In genomic region chr10:613217-613616, GRCh38 we compare ENCODE assay signal across 10 cellular contexts.
DNase-seq lines count a peak whose midpoint lies in the region; ATAC-seq and TF ChIP-seq lines count a peak whose summit lies in the region.
"Had no signal": no experiment of that assay in that cellular context is flagged by ENCODE, and none has a peak within 500 bp of the region (broad histone marks: within the 10 kb centered on the region; RNA-seq: fewer than 3 reads in every experiment).

No MANE protein-coding gene starts in this region.

- H3K27me3 ChIP-seq in muscle layer of colon (ENCODE audit: control insufficient read depth in 1 of 2, insufficient read depth in 2 of 2, low read length in 2 of 2), result no peaks in the 10 kb centered on the region
- H3K27me3 ChIP-seq: upper lobe of left lung had no signal

- peaks cover 78% of the 10 kb centered on the region for H3K4me1 ChIP-seq in muscle layer of colon (ENCODE audit: insufficient read depth, low read length)

- no peak for ATAC-seq in GM21786 (IDR thresholded peaks at IDR 0.05; ENCODE audit: unreplicated experiment)

- H3K9ac ChIP-seq in muscle layer of colon (ENCODE audit: low read length), result no peak overlapping the region

- peak; percentile 73 for DNase-seq in NCI-H2029 treated with DMSO at 0.1 percent for 48 hours (lab: John Stamatoyannopoulos, UW)
- peak; percentile 68 for DNase-seq in epithelial cell of esophagus (ENCODE audit: low read depth)
- DNase-seq in stimulated activated CD4-positive, alpha-beta T cell treated with anti-CD3 and anti-CD28 coated beads, Interleukin-4, amount 100 ng/mL, for 4 hours, result no peak
- no peak for DNase-seq in AG08396 (ENCODE audit: low spot score)
- DNase-seq in NCI-H187 (lab: John Stamatoyannopoulos, UW), result no peak
- DNase-seq: GDM1 had no signal

- H3K27ac ChIP-seq in C4-2B (peak overlapping the region; percentile 63), muscle layer of colon (ENCODE audit: low read depth, low read length) (peak overlapping the region; percentile 47)

- H3K36me3 ChIP-seq in muscle layer of colon (ENCODE audit: insufficient read depth, low read length), result no peaks in the 10 kb centered on the region
- H3K36me3 ChIP-seq: upper lobe of left lung had no signal

- H3K4me3 ChIP-seq in epithelial cell of esophagus (ENCODE audit: low read length), result no peak overlapping the region
- no peak overlapping the region for H3K4me3 ChIP-seq in muscle layer of colon (ENCODE audit: low read depth in 1 of 2, low read length in 2 of 2)

- TF ChIP-seq CTCF in C4-2B (conservative IDR thresholded peaks at IDR 0.05), result no peak
- no peak for TF ChIP-seq CTCF in epithelial cell of esophagus (IDR thresholded peaks at IDR 0.05; ENCODE audit: insufficient read depth, low read depth, low read length, missing control alignments)

- H3K9me3 ChIP-seq in muscle layer of colon (ENCODE audit: low read length), result no peaks in the 10 kb centered on the region
- H3K9me3 ChIP-seq: upper lobe of left lung had no signal

Comparison
In these comparisons a context has a peak if more than half of its experiments do, and no peak if none do; other contexts are left out.
1. DNase-seq: peak in NCI-H2029 treated with DMSO at 0.1 percent for 48 hours (single experiment) and epithelial cell of esophagus (single experiment); none in stimulated activated CD4-positive, alpha-beta T cell treated with anti-CD3 and anti-CD28 coated beads, Interleukin-4, amount 100 ng/mL, for 4 hours (0 of 2), AG08396 (single experiment) and NCI-H187 (0 of 2).